8 cellular contexts compared by ENCODE assay signal in the genomic region with DNA sequence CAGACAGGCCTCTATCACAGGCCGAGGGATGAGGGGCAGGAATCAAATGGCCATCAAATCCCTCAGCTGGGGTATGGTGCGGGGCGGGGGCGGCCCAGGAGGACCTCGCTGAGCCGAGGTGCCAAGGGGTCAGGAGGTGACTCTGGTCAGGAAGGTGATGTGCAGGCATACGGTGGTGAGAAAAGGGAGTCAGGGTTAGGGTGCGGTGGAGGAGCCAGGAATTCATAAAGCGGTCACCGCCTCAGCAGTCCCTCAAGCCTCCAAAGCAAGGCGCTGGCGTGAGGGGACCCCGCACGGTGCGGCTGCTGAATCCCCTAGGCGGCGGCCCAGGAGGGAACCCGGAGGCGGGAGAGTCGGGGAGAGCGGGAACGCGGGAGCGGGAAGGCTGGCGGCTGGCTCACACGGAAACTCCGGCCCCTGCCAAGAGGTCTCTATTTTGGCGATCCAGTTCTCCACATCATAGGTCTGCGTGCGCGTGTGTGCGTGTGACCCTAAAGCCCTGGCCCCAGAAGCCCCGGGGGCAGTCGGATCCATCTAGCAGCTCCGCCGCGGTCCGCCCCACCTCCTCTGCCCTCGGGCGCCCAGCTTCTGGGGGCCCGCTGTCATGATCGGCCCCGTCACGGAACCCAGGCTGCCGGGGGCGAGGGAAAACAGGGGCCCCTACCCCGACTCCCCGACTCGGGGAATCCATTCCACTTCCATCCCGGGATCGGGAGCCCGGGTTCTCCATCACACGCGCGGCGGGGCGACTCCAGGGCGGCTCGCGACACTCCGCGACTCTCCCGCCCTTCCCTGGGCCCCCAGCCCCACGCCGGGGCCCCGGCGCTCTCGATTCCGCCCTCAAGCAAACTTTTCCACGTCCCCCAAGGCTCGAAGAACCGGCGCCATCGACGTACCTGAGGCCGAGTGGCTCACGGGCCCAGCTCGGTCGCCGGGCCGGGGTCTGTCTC. TPM values are rescaled to one million over a fixed set of nuclear protein-coding genes. Genes with fewer than 3 reads are reported as not detected.
A peak's percentile ranks its signal among the peaks of the same experiment; 100 is the strongest.
DNase-seq lines count a peak whose midpoint lies in the region; ATAC-seq, FAIRE-seq and TF ChIP-seq lines count a peak whose summit lies in the region.

No MANE protein-coding gene starts in this region.

- H3K27me3 ChIP-seq in BE2C (0 out of 2 replicates have a peak, but pooled peaks cover 3% of the 10 kb centered on the region), PC-3 (ENCODE audit: low read length) (no peaks in the 10 kb centered on the region), H1 (replicated peaks in 1 of 4; ENCODE audit: control insufficient read depth in 3 of 4, extremely low read depth in 1 of 4, insufficient read depth in 3 of 4, low read length in 3 of 4) (peaks cover 20 to 37% (median 32%) of the 10 kb centered on the region in 4 experiments)

- H3F3A ChIP-seq in PC-3 (ENCODE audit: low read length, unreplicated experiment), result no peaks in the 10 kb centered on the region

- H3K4me1 Mint-ChIP-seq in natural killer cell, result peaks cover 30 to 49% of the 10 kb centered on the region in 2 donors

- ATAC-seq in GM21528 (IDR thresholded peaks at IDR 0.05; ENCODE audit: low FRiP score, unreplicated experiment) (peak; percentile 27), PC-3 (peak; percentile 3), natural killer cell (peak in 1 of 3 donors; percentile 15), GM21360 (IDR thresholded peaks at IDR 0.05; ENCODE audit: unreplicated experiment) (no peak)

- H3K27me3 Mint-ChIP-seq in natural killer cell (ENCODE audit: low read depth in 2 of 2), result no peaks in the 10 kb centered on the region

- no peaks in the 10 kb centered on the region for H3K79me1 ChIP-seq in H1 (ENCODE audit: low read depth, low read length)

- POLR2A ChIA-PET in PC-3 (lab: Charles Lee; ENCODE audit: unreplicated experiment) (no interaction called here), H1 (lab: Charles Lee; ENCODE audit: partially characterized antibody) (no interaction called here)

- no peak overlapping the region for H2BK5ac ChIP-seq in H1 (ENCODE audit: low read depth, low read length)

- TF ChIP-seq CTCF in BE2C (IDR thresholded peaks at IDR 0.05; ENCODE audit: low read depth, low read length) (no peak), PC-3 (conservative IDR thresholded peaks at IDR 0.05; ENCODE audit: low read depth, low read length) (no peak), H1 (IDR thresholded peaks at IDR 0.05; ENCODE audit: control extremely low read depth in 1 of 3, insufficient read depth in 1 of 3, low read depth in 1 of 3, low read length in 3 of 3) (no peak), natural killer cell (IDR thresholded peaks at IDR 0.05) (no peak)

- H3K36me3 ChIP-seq in BE2C, result no peaks in the 10 kb centered on the region
- H3K36me3 ChIP-seq in PC-3 (ENCODE audit: low read depth, low read length), result no peaks in the 10 kb centered on the region
- H3K36me3 ChIP-seq in H1 (ENCODE audit: control insufficient read depth in 2 of 4, insufficient read depth in 4 of 4, low read length in 3 of 4), result peaks cover 0 to 3% (median 0%) of the 10 kb centered on the region in 4 experiments; a peak in 1 of 8 replicates

- H3K56ac ChIP-seq in H1 (replicated peaks; ENCODE audit: insufficient read length, low read depth, low read length), result no peak overlapping the region

- peak overlapping the region; percentile 91 for H3K4me3 Mint-ChIP-seq in natural killer cell

- peak overlapping the region; percentile 55 for H2AFZ ChIP-seq in PC-3 (ENCODE audit: low read length)
- no peak overlapping the region for H2AFZ ChIP-seq in H1 (ENCODE audit: low read length)

- no peak overlapping the region for H2BK12ac ChIP-seq in H1 (ENCODE audit: low read depth, low read length)

- H4K8ac ChIP-seq in H1 (ENCODE audit: extremely low read depth, insufficient read depth, low read length), result peak overlapping the region; percentile 68; the same call in 1 of the 2 replicates

- H3K9me2 ChIP-seq in PC-3 (replicated peaks; ENCODE audit: low read length), result no peaks in the 10 kb centered on the region

- intact Hi-C loops in PC-3 (cut with micrococcal nuclease), result loop anchor here (10.0 kb wide), 1 partner anchor 55 kb away; the partner anchor contains the start of gene AIFM1
- intact Hi-C loops in natural killer cell (cut with micrococcal nuclease), result no loop called here

- no peak for FAIRE-seq in H1 (lab: Jason Lieb, UNC)

- peak overlapping the region; percentile 98 for H3K9ac ChIP-seq in PC-3 (ENCODE audit: low read length)
- no peak overlapping the region for H3K9ac ChIP-seq in H1 (replicated peaks in 1 of 4; ENCODE audit: extremely low read depth in 1 of 4, low read depth in 3 of 4, low read length in 3 of 4)

- H2BK120ac ChIP-seq in H1 (replicated peaks; ENCODE audit: low read depth, low read length), result no peak overlapping the region

- peaks cover 2% of the 10 kb centered on the region; the same call in 1 of the 2 replicates for H3K23me2 ChIP-seq in H1 (ENCODE audit: low read depth, low read length)

- H4K20me1 ChIP-seq in PC-3 (ENCODE audit: low read length), result peaks cover 11% of the 10 kb centered on the region; the same call in 1 of the 2 replicates
- peaks cover 0 to 4% of the 10 kb centered on the region in 2 experiments for H4K20me1 ChIP-seq in H1 (replicated peaks in 1 of 2; ENCODE audit: control insufficient read depth in 1 of 2, insufficient read depth in 2 of 2, low read length in 2 of 2)

- H4K5ac ChIP-seq in H1 (ENCODE audit: insufficient read length, low read depth, low read length), result no peak overlapping the region

- 4% methylated on average over 26 of the region's 81 CpGs; no CpG with 5 or more reads in 1 of the 2 experiments for WGBS in H1 (ENCODE audit: extremely low coverage in 1 of 2, insufficient coverage in 1 of 2, insufficient read length in 1 of 2, insufficient replicate concordance in 2 of 2, low coverage in 1 of 2, low lambda C conversion rate in 2 of 2, missing lambda C conversion rate in 1 of 2), 2 experiments

- no TSS peak for BruUV-seq in PC-3 (replicated peaks; lab: Mats Ljungman, UMichigan)

- H3K4ac ChIP-seq in H1 (replicated peaks; ENCODE audit: insufficient read length, low read depth, low read length), result no peak overlapping the region

- TF ChIP-seq RAD21 in H1 (IDR thresholded peaks at IDR 0.05 in 1 of 2, conservative IDR thresholded peaks at IDR 0.05 in 1 of 2; ENCODE audit: low read depth in 2 of 2, low read length in 2 of 2), result no peak

- H4K91ac ChIP-seq in H1 (replicated peaks; ENCODE audit: insufficient read length, low read length), result no peak overlapping the region

- H3K4me2 ChIP-seq in PC-3 (ENCODE audit: low read length) (peak overlapping the region; percentile 98), H1 (ENCODE audit: insufficient read depth in 1 of 2, low read depth in 2 of 2, low read length in 2 of 2) (peak overlapping the region; percentile 61 to 82)

- H2BK20ac ChIP-seq in H1 (ENCODE audit: low read length), result no peak overlapping the region

- H3K9me3 Mint-ChIP-seq in natural killer cell, result no peaks in the 10 kb centered on the region

- H3K4me3 ChIP-seq in BE2C (ENCODE audit: low read depth, low read length), result peak overlapping the region; percentile 32
- peak overlapping the region; percentile 90 for H3K4me3 ChIP-seq in PC-3 (ENCODE audit: low read length)
- peak overlapping the region; percentile 23 to 58 (median 38) for H3K4me3 ChIP-seq in H1 (ENCODE audit: extremely low read depth in 1 of 4, insufficient read depth in 2 of 4, low read depth in 3 of 4, low read length in 4 of 4)

- no peak for TF ChIP-seq POLR2A in H1 (IDR thresholded peaks at IDR 0.05; ENCODE audit: control extremely low read depth in 1 of 2, low read depth in 2 of 2, low read length in 2 of 2)

- DNase-seq in BE2C (no peak), PC-3 (peak; percentile 21), H1 (ENCODE audit: low read depth in 1 of 2, low spot score in 2 of 2) (peak in 1 of 2 experiments; percentile 53), natural killer cell (no peak), NCI-H2107 treated with DMSO at 0.1 percent for 48 hours (lab: John Stamatoyannopoulos, UW; ENCODE audit: unreplicated experiment) (no peak), hippocampal formation (lab: John Stamatoyannopoulos, UW) (no peak)

- H3K18ac ChIP-seq in H1 (ENCODE audit: extremely low read depth, low read length), result no peak overlapping the region

- H3K27ac Mint-ChIP-seq in natural killer cell, result peak overlapping the region; percentile 83 to 91

- H3K36me3 Mint-ChIP-seq in natural killer cell, result no peaks in the 10 kb centered on the region

- no peak overlapping the region for H3K23ac ChIP-seq in H1 (ENCODE audit: insufficient read length)

- no peak for TF ChIP-seq EP300 in H1 (IDR thresholded peaks at IDR 0.05; ENCODE audit: borderline replicate concordance in 1 of 2, low read depth in 2 of 2, low read length in 2 of 2)

- H3K4me1 ChIP-seq in BE2C, result no peaks in the 10 kb centered on the region
- peaks cover 30% of the 10 kb centered on the region for H3K4me1 ChIP-seq in PC-3 (ENCODE audit: insufficient read depth, low read length)
- H3K4me1 ChIP-seq in H1 (replicated peaks in 1 of 4; ENCODE audit: control insufficient read depth in 3 of 4, insufficient read depth in 4 of 4, low read length in 3 of 4), result peaks cover 0 to 13% (median 0%) of the 10 kb centered on the region in 4 experiments; a peak in 3 of 7 replicates

- no peak overlapping the region for H2BK15ac ChIP-seq in H1 (ENCODE audit: low read length)

- CTCF ChIA-PET in PC-3 (lab: Charles Lee), result interaction anchor here (0.6 to 0.8 kb wide), 2 partner anchors 49 to 391 kb away, joined by 3 read pairs; no protein-coding TSS in a partner anchor
- CTCF ChIA-PET in H1 (lab: Charles Lee; ENCODE audit: partially characterized antibody), result interaction anchor here (0.7 to 2.8 kb wide), 7 partner anchors 10 to 56 kb away, joined by 3 to 12 read pairs (median 4); no protein-coding TSS in a partner anchor

- no peak overlapping the region for H2AK5ac ChIP-seq in H1 (ENCODE audit: low read depth, low read length)

- H3K79me2 ChIP-seq in PC-3 (ENCODE audit: low read length), result peaks cover 53% of the 10 kb centered on the region
- no peaks in the 10 kb centered on the region for H3K79me2 ChIP-seq in H1 (ENCODE audit: control insufficient read depth in 1 of 2, insufficient read depth in 2 of 2, low read length in 2 of 2)

- H3K9me3 ChIP-seq in BE2C, result no peaks in the 10 kb centered on the region
- H3K9me3 ChIP-seq in PC-3 (ENCODE audit: low read length), result no peaks in the 10 kb centered on the region
- H3K9me3 ChIP-seq in H1 (ENCODE audit: insufficient read depth in 2 of 2, low read depth in 1 of 2, low read length in 1 of 2), result no peaks in the 10 kb centered on the region

- H3K27ac ChIP-seq in PC-3 (ENCODE audit: low read length) (peak overlapping the region; percentile 87), H1 (ENCODE audit: low read depth, low read length) (no peak overlapping the region)

- no peak overlapping the region for H3K14ac ChIP-seq in H1 (ENCODE audit: insufficient read length)

RNA-seq across cellular contexts. Expression of gene ELF4, which starts 0.6 kb away (rescaled TPM):
- 0.39 TPM for polyA plus RNA-seq in BE2C (2012; ENCODE audit: insufficient read depth, insufficient read length, low read depth)
- total RNA-seq in PC-3 (2014; rRNA removed) (23.4 and 23.8 TPM in 2 replicates), natural killer cell (100 to 1,000 TPM in 1 of 3 donors, 10 to 100 TPM in 2; 83.3 to 105 (median 98.7) TPM)
- 1.8 and 2.3 TPM in 2 replicates for total RNA-seq in H1 (2021; fragmentation: NEBNext Ultra II Directional; extraction: Animal tissue kit (Norgen Biotek cat#: 25700))
- 2.0 and 2.2 TPM in 2 replicates for polyA plus RNA-seq in H1 (2011; rRNA removed)
- polyA plus RNA-seq in H1 (2011; cell fraction: cytosol; rRNA removed), result 1.1 TPM
- 1.8 TPM for polyA plus RNA-seq in H1 (2011; cell fraction: nucleus; rRNA removed)
- polyA plus RNA-seq in H1 (2012, experiment 1 of 2), result 1.4 to 2.3 TPM (median 2.0 TPM) in 4 replicates
- 1.2 TPM for polyA plus RNA-seq in H1 (2012, experiment 2 of 2)
- polyA plus RNA-seq in H1 (2013, experiment 1 of 2), result 0.63 TPM
- 0.85 TPM for polyA plus RNA-seq in H1 (2013, experiment 2 of 2)
- 2.2 TPM in 2 replicates for polyA minus RNA-seq in H1 (2011; rRNA and poly(A)+ RNA removed)
- polyA minus RNA-seq in H1 (2011; cell fraction: cytosol; rRNA and poly(A)+ RNA removed), result 1.8 TPM
- polyA minus RNA-seq in H1 (2011; cell fraction: nucleus; rRNA and poly(A)+ RNA removed), result 0.90 TPM

RNA-seq across cellular contexts. Expression of gene AIFM1, which starts 55.9 kb away (rescaled TPM):
- polyA plus RNA-seq in BE2C (2012; ENCODE audit: insufficient read depth, insufficient read length, low read depth), result 54.3 TPM
- total RNA-seq in PC-3 (2014; rRNA removed), result 51.8 and 57.7 TPM in 2 replicates
- total RNA-seq in H1 (2021; fragmentation: NEBNext Ultra II Directional; extraction: Animal tissue kit (Norgen Biotek cat#: 25700)), result 52.8 and 55.4 TPM in 2 replicates
- polyA plus RNA-seq in H1 (2011; rRNA removed), result 23.7 and 34.1 TPM in 2 replicates
- polyA plus RNA-seq in H1 (2011; cell fraction: cytosol; rRNA removed), result 44.8 TPM
- polyA plus RNA-seq in H1 (2011; cell fraction: nucleus; rRNA removed), result 31.9 TPM
- 55.8 to 58.1 TPM (median 57.1 TPM) in 4 replicates for polyA plus RNA-seq in H1 (2012, experiment 1 of 2)
- polyA plus RNA-seq in H1 (2012, experiment 2 of 2), result 11.7 TPM
- 44.0 TPM for polyA plus RNA-seq in H1 (2013, experiment 1 of 2)
- polyA plus RNA-seq in H1 (2013, experiment 2 of 2), result 45.9 TPM
- polyA minus RNA-seq in H1 (2011; rRNA and poly(A)+ RNA removed), result 21.8 and 26.4 TPM in 2 replicates
- polyA minus RNA-seq in H1 (2011; cell fraction: cytosol; rRNA and poly(A)+ RNA removed), result 13.0 TPM
- polyA minus RNA-seq in H1 (2011; cell fraction: nucleus; rRNA and poly(A)+ RNA removed), result 10.6 TPM
- 10 to 100 TPM; 16.2 to 21.1 (median 17.0) TPM for total RNA-seq in natural killer cell

Comparison
In these comparisons a context has a peak if more than half of its experiments do, and no peak if none do; other contexts are left out.
1. H3K4me3 ChIP-seq: peak in every context shown above with its lines; median percentile 90 in PC-3; 38 in H1; 32 in BE2C.